In the genomic region with DNA sequence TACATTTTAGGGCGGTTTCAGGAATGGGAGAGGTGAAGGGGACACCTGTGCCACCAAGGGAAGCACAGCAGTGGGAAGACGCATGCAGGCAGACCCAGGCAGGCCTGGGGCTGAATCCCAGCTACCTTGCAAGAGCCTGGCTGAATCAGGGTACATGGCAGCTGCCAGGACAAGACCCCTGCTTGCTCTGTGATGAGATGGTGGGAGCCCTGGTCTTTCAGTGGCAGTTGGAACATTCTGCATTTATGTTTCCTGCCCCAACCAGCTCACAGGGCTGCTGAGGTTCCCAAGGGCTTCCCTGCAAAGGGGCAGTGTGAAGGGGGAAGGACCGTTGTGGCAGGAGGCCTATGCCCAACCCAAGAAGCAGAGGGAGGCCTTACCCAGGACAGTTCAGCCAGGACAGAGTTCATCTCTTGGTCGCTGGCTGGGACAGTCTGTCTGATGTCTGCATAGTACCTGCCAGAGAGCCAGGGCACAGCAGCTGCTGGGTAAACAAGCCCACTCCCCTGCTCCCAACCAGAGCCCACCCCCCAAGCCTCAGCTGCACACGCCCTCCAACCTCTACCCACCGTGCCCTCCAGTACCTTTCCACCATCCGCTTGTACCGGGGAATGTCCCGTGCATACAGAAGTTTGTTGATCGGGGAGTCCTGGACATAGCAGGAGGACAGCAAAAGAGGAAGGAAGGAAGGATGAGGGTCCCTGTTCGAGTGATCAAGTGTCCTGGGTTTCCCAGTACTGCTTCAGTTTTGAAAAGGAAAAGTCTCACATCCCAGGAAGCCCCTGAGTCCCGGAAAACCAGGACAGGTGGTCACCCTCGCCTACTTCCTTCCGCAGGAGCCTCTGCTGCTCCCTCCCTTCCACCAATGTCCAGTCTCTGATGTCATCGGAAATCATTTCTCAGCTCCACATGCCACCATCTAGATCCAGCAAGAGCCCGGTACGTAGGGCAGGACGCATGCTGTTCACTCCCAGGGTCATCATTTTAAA, we compare ENCODE assay signal across 14 cellular contexts. TPM values are rescaled to one million over a fixed set of nuclear protein-coding genes. Genes with fewer than 3 reads are reported as not detected.
DNase-seq lines count a peak whose midpoint lies in the region; ATAC-seq and FAIRE-seq lines count a peak whose summit lies in the region.
"Had no signal": no experiment of that assay in that cellular context is flagged by ENCODE, and none has a peak within 500 bp of the region (broad histone marks: within the 10 kb centered on the region; RNA-seq: fewer than 3 reads in every experiment).

No MANE protein-coding gene starts in this region.

- no peak overlapping the region for H3K4me3 Mint-ChIP-seq in activated CD8-positive, alpha-beta memory T cell treated with anti-CD3 and anti-CD28 coated beads, Interleukin-2, amount 10 ng/mL, durations not matched to agents 7 days and 5 days

- CTCF ChIA-PET in activated CD8-positive, alpha-beta memory T cell treated with anti-CD3 and anti-CD28 coated beads, Interleukin-2, amount 10 ng/mL, durations not matched to agents 7 days and 5 days (lab: Charles Lee): interaction anchor here (0.8 to 4.3 kb wide), 7 partner anchors 8 to 29 kb away, joined by 3 to 34 read pairs (median 3); no protein-coding TSS in a partner anchor

- FAIRE-seq in RCC 7860 (lab: Jason Lieb, UNC): no peak

- H3K27me3 Mint-ChIP-seq in activated CD8-positive, alpha-beta memory T cell treated with anti-CD3 and anti-CD28 coated beads, Interleukin-2, amount 10 ng/mL, durations not matched to agents 7 days and 5 days: no peaks in the 10 kb centered on the region

- H3K36me3 Mint-ChIP-seq in activated CD8-positive, alpha-beta memory T cell treated with anti-CD3 and anti-CD28 coated beads, Interleukin-2, amount 10 ng/mL, durations not matched to agents 7 days and 5 days: no peaks in the 10 kb centered on the region

- peak; percentile 35 for DNase-seq in activated CD8-positive, alpha-beta memory T cell treated with anti-CD3 and anti-CD28 coated beads, Interleukin-2, amount 10 ng/mL, durations not matched to agents 7 days and 5 days
- DNase-seq in activated CD8-positive, alpha-beta memory T cell treated with anti-CD3 and anti-CD28 coated beads for 24 hours: no peak
- DNase-seq in HuH-7 (ENCODE audit: low spot score) (peak; percentile 1), epidermal melanocyte (ENCODE audit: insufficient read length, low spot score) (peak; percentile 8), occipital lobe (lab: John Stamatoyannopoulos, UW) (no peak), RCC 7860 (ENCODE audit: low spot score) (no peak)
- DNase-seq in stimulated activated CD8-positive, alpha-beta memory T cell treated with anti-CD3 and anti-CD28 coated beads, Interleukin-4, amount 100 ng/mL, for 48 hours: peak; percentile 13
- DNase-seq: ACHN, GM23248, hypothalamus, MV-4-11, NCI-H510A had no signal

- no peaks in the 10 kb centered on the region for H3K9me3 Mint-ChIP-seq in activated CD8-positive, alpha-beta memory T cell treated with anti-CD3 and anti-CD28 coated beads, Interleukin-2, amount 10 ng/mL, durations not matched to agents 7 days and 5 days (ENCODE audit: low read depth)

- H3K4me1 Mint-ChIP-seq in activated CD8-positive, alpha-beta memory T cell treated with anti-CD3 and anti-CD28 coated beads, Interleukin-2, amount 10 ng/mL, durations not matched to agents 7 days and 5 days: no peaks in the 10 kb centered on the region

- no peak overlapping the region for H3K27ac Mint-ChIP-seq in activated CD8-positive, alpha-beta memory T cell treated with anti-CD3 and anti-CD28 coated beads, Interleukin-2, amount 10 ng/mL, durations not matched to agents 7 days and 5 days

- ATAC-seq in activated CD8-positive, alpha-beta memory T cell treated with anti-CD3 and anti-CD28 coated beads, Interleukin-2, amount 10 ng/mL, durations not matched to agents 7 days and 5 days: no peak
- no peak for ATAC-seq in HG02798 (IDR thresholded peaks at IDR 0.05; ENCODE audit: poor library complexity, unreplicated experiment)

RNA-seq across cellular contexts. Expression of gene PLXNB1, which starts 23.1 kb away (rescaled TPM):
- total RNA-seq in activated CD8-positive, alpha-beta memory T cell treated with anti-CD3 and anti-CD28 coated beads, Interleukin-2, amount 10 ng/mL, durations not matched to agents 7 days and 5 days: 1 to 10 TPM; 1.8 to 4.0 TPM
- total RNA-seq in occipital lobe: 26.8 TPM

RNA-seq across cellular contexts. Expression of gene CCDC51, which starts 33.2 kb away (rescaled TPM):
- 10 to 100 TPM; 18.4 to 21.9 TPM for total RNA-seq in activated CD8-positive, alpha-beta memory T cell treated with anti-CD3 and anti-CD28 coated beads, Interleukin-2, amount 10 ng/mL, durations not matched to agents 7 days and 5 days
- total RNA-seq in occipital lobe: 7.5 TPM

RNA-seq across cellular contexts. Expression of gene TMA7, which starts 33.3 kb away (rescaled TPM):
- total RNA-seq in activated CD8-positive, alpha-beta memory T cell treated with anti-CD3 and anti-CD28 coated beads, Interleukin-2, amount 10 ng/mL, durations not matched to agents 7 days and 5 days: 100 to 1,000 TPM; 219 to 298 TPM
- total RNA-seq in occipital lobe: 61.3 TPM

RNA-seq across cellular contexts. Expression of gene FBXW12, which starts 34.7 kb away (rescaled TPM):
- not detected for total RNA-seq in activated CD8-positive, alpha-beta memory T cell treated with anti-CD3 and anti-CD28 coated beads, Interleukin-2, amount 10 ng/mL, durations not matched to agents 7 days and 5 days
- 2.5 TPM for total RNA-seq in occipital lobe
- total RNA-seq: GM23248, lower leg skin had no signal

RNA-seq across cellular contexts. Expression of gene ATRIP, which starts 39.8 kb away (rescaled TPM):
- total RNA-seq in activated CD8-positive, alpha-beta memory T cell treated with anti-CD3 and anti-CD28 coated beads, Interleukin-2, amount 10 ng/mL, durations not matched to agents 7 days and 5 days: 10 to 100 TPM; 20.9 to 21.2 TPM
- 5.9 TPM for total RNA-seq in occipital lobe

Comparison
In these comparisons a context has a peak if more than half of its experiments do, and no peak if none do; other contexts are left out.
1. DNase-seq: peak in activated CD8-positive, alpha-beta memory T cell treated with anti-CD3 and anti-CD28 coated beads, Interleukin-2, amount 10 ng/mL, durations not matched to agents 7 days and 5 days (single experiment), HuH-7 (single experiment), epidermal melanocyte (single experiment) and stimulated activated CD8-positive, alpha-beta memory T cell treated with anti-CD3 and anti-CD28 coated beads, Interleukin-4, amount 100 ng/mL, for 48 hours (single experiment); none in activated CD8-positive, alpha-beta memory T cell treated with anti-CD3 and anti-CD28 coated beads for 24 hours (single experiment), occipital lobe (single experiment) and RCC 7860 (single experiment).